ENCODE assay signal across 21 cellular contexts in the genomic region with DNA sequence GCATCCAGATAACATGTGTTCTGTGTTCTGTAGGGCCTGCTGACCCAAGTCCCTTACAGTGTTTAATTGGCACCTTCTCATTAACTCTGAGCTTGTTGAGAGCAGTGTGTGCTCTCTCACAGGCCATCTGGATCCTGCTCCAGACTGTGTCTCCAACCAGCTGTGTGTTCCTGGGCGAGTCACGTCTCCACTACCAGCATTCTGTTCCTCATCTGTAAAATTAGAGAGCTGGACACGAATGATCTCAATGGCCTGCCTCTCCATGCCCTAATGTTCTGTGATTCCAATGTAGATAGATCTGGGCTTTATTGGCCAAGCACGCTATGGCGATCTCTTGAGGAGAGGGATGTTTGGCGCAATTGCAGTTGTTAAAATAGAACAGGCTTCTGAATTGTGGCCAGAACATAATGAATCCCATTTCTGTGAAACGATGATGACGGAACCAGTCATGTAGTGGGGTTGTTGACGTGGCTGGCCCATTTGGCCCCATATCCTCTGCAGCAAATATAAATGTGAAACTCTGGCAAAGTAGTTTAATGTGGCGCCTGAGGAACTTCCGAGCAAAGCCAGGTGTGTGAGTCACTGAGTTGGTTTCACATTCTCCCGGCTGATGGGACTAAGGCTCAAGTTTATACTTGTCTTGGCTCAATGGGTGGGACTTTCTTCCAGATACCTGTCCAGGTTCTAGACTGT. TPM values are rescaled to one million over a fixed set of nuclear protein-coding genes. Genes with fewer than 3 reads are reported as not detected.
DNase-seq lines count a peak whose midpoint lies in the region; ATAC-seq and TF ChIP-seq lines count a peak whose summit lies in the region.
"Had no signal": no experiment of that assay in that cellular context is flagged by ENCODE, and none has a peak within 500 bp of the region (broad histone marks: within the 10 kb centered on the region; RNA-seq: fewer than 3 reads in every experiment).

No MANE protein-coding gene starts in this region.

- H3K27ac ChIP-seq in RWPE1 = peak overlapping the region; percentile 85
- H3K27ac ChIP-seq: uterus, VCaP had no signal

- TF ChIP-seq CTCF in RWPE1 (conservative IDR thresholded peaks at IDR 0.05; ENCODE audit: low read depth) = no peak
- TF ChIP-seq CTCF in fibroblast of mammary gland (conservative IDR thresholded peaks at IDR 0.05; ENCODE audit: control insufficient read depth, insufficient read depth, low read depth, low read length) = no peak
- TF ChIP-seq CTCF in omental fat pad (IDR thresholded peaks at IDR 0.05) = no peak

- POLR2A ChIA-PET in RWPE1 (lab: Yijun Ruan, JAX; ENCODE audit: low non-redundant PET) = no interaction called here

- ATAC-seq in left colon (no peak), omental fat pad (ENCODE audit: low FRiP score) (no peak)
- ATAC-seq: GM12878, T-cell had no signal

- DNase-seq in NCI-H446 treated with DMSO at 0.1 percent for 48 hours (lab: John Stamatoyannopoulos, UW) (peak; percentile 26), NCI-H446 (lab: John Stamatoyannopoulos, UW) (no peak), RWPE1 (ENCODE audit: low spot score) (peak; percentile 94), fibroblast of mammary gland (ENCODE audit: low read depth) (peak; percentile 88), ureter (ENCODE audit: low spot score) (peak; percentile 59), left colon (no peak), NCI-H526 treated with DMSO at 0.1 percent for 48 hours (lab: John Stamatoyannopoulos, UW) (no peak), omental fat pad (ENCODE audit: low spot score) (no peak)
- DNase-seq: CD8-positive, alpha-beta memory T cell; central memory CD4-positive, alpha-beta T cell; effector memory CD4-positive, alpha-beta T cell; MM.1S; NCI-H2081; NCI-H748 treated with DMSO at 0.1 percent for 48 hours; T-cell had no signal

- intact Hi-C loops in left colon (cut with DNase I, micrococcal nuclease) = no loop called here

- CTCF ChIA-PET in RWPE1 (lab: Yijun Ruan, JAX) = interaction anchor here (0.6 kb wide), 1 partner anchor 69 kb away, joined by 3 read pairs; no protein-coding TSS in a partner anchor

- H3K4me3 ChIP-seq in fibroblast of mammary gland (ENCODE audit: control insufficient read depth, low read depth, low read length) = no peak overlapping the region
- H3K4me3 ChIP-seq: GM12878, uterus had no signal

RNA-seq across cellular contexts. Expression of a gene that starts 22.2 kb away (rescaled TPM):
- total RNA-seq in ureter (not detected), left colon (not detected), omental fat pad (not detected)
- total RNA-seq: activated CD8-positive, alpha-beta memory T cell treated with anti-CD3 and anti-CD28 coated beads for 36 hours; CD8-positive, alpha-beta memory T cell; GM12878; H1; pulmonary artery endothelial cell; T-cell; uterus had no signal

Comparison
In these comparisons a context has a peak if more than half of its experiments do, and no peak if none do; other contexts are left out.
1. DNase-seq: peak in NCI-H446 treated with DMSO at 0.1 percent for 48 hours (single experiment), RWPE1 (single experiment), fibroblast of mammary gland (single experiment) and ureter (single experiment); none in NCI-H446 (0 of 2), left colon (0 of 2), NCI-H526 treated with DMSO at 0.1 percent for 48 hours (single experiment) and omental fat pad (single experiment).